ENCODE assay signal across 8 cellular contexts in genomic region chr6:119313937-119314893, GRCh38. TPM values are rescaled to one million over a fixed set of nuclear protein-coding genes. Genes with fewer than 3 reads are reported as not detected.
DNase-seq lines count a peak whose midpoint lies in the region; ATAC-seq, FAIRE-seq and TF ChIP-seq lines count a peak whose summit lies in the region.

No MANE protein-coding gene starts in this region.

- 68 to 80% (median 68%) methylated on average over 10 of the region's 10 CpGs for WGBS in small intestine, 3 donors

- peak overlapping the region; percentile 94 for H3K27ac Mint-ChIP-seq in activated T-cell treated with anti-CD3 and anti-CD28 coated beads, Interleukin-2, amount 50 U/mL, for 24 hours
- no peak overlapping the region for H3K27ac Mint-ChIP-seq in Caco-2 (ENCODE audit: unreplicated experiment)

- intact Hi-C loops in Caco-2 (cut with micrococcal nuclease; ENCODE audit: unreplicated experiment) = loop anchor here (2.0 kb wide), 2 partner anchors 35 to 143 kb away; partner anchors contain the start of gene MAN1A1

- no peaks in the 10 kb centered on the region for H3K9me3 Mint-ChIP-seq in activated T-cell treated with anti-CD3 and anti-CD28 coated beads, Interleukin-2, amount 50 U/mL, for 24 hours
- no peaks in the 10 kb centered on the region for H3K9me3 Mint-ChIP-seq in Caco-2 (ENCODE audit: unreplicated experiment)

- H3K4me3 ChIP-seq in small intestine (ENCODE audit: low read depth in 1 of 2, low read length in 2 of 2) = no peak overlapping the region
- H3K4me3 ChIP-seq in Caco-2 (ENCODE audit: low read depth, low read length) = no peak overlapping the region
- H3K4me3 ChIP-seq in MG63 = no peak overlapping the region

- no peak for FAIRE-seq in small intestine (lab: Jason Lieb, UNC)

- H3K36me3 ChIP-seq in small intestine (ENCODE audit: control insufficient read depth in 2 of 2, insufficient read depth in 2 of 2, low read length in 2 of 2) (peaks cover 0 to 2% of the 10 kb centered on the region in 2 donors), Caco-2 (ENCODE audit: control insufficient read depth, insufficient read depth, low read length) (no peaks in the 10 kb centered on the region), MG63 (no peaks in the 10 kb centered on the region)

- POLR2A ChIA-PET in Caco-2 (lab: Charles Lee) = interaction anchor here (0.6 kb wide), 1 partner anchor 31 kb away, joined by 3 read pairs; no protein-coding TSS in a partner anchor

- H3K27ac ChIP-seq in small intestine (ENCODE audit: low read depth in 1 of 2, low read length in 1 of 2) = peak overlapping the region; percentile 55 to 78

- peak; percentile 34 for DNase-seq in stimulated activated CD4-positive, alpha-beta T cell treated with anti-CD3 and anti-CD28 coated beads, Interleukin-1b, Interleukin-23, amount 100 ng/mL, for 48 hours
- no peak for DNase-seq in stimulated activated CD4-positive, alpha-beta T cell treated with anti-CD3 and anti-CD28 coated beads, Interleukin-4, amount 100 ng/mL, for 1 hour
- no peak for DNase-seq in activated T-cell treated with anti-CD3 and anti-CD28 coated beads, Interleukin-2, amount 50 U/mL, for 24 hours
- DNase-seq in small intestine (peak; percentile 47), midbrain (lab: John Stamatoyannopoulos, UW) (no peak), Caco-2 (no peak), MG63 (no peak)

- CTCF ChIA-PET in Caco-2 (lab: Charles Lee) = interaction anchor here (1.6 kb wide), 1 partner anchor 20 kb away, joined by 3 read pairs; no protein-coding TSS in a partner anchor

- TF ChIP-seq CTCF in Caco-2 (IDR thresholded peaks at IDR 0.05; ENCODE audit: insufficient read depth in 1 of 2, low read depth in 1 of 2, low read length in 1 of 2, severe bottlenecking in 1 of 2, unreplicated experiment in 1 of 2) = no peak

- H3K4me1 ChIP-seq in small intestine (ENCODE audit: control insufficient read depth in 2 of 2, insufficient read depth in 1 of 2, low read depth in 1 of 2, low read length in 1 of 2) (peaks cover 7 to 25% of the 10 kb centered on the region in 2 donors), Caco-2 (peaks cover 19% of the 10 kb centered on the region)

- peak; percentile 41 for ATAC-seq in HG03108 (IDR thresholded peaks at IDR 0.05; ENCODE audit: unreplicated experiment)

- H3K36me3 Mint-ChIP-seq in activated T-cell treated with anti-CD3 and anti-CD28 coated beads, Interleukin-2, amount 50 U/mL, for 24 hours (ENCODE audit: low read depth) = peaks cover 14% of the 10 kb centered on the region
- H3K36me3 Mint-ChIP-seq in Caco-2 (ENCODE audit: insufficient read depth, unreplicated experiment) = peaks cover 6% of the 10 kb centered on the region

- no peaks in the 10 kb centered on the region for H3K27me3 ChIP-seq in small intestine (ENCODE audit: control insufficient read depth in 2 of 2, insufficient read depth in 2 of 2, low read length in 2 of 2)
- H3K27me3 ChIP-seq in Caco-2 (replicated peaks; ENCODE audit: control insufficient read depth, insufficient read depth, low read length) = no peaks in the 10 kb centered on the region
- H3K27me3 ChIP-seq in MG63 = no peaks in the 10 kb centered on the region

- H3K27me3 Mint-ChIP-seq in activated T-cell treated with anti-CD3 and anti-CD28 coated beads, Interleukin-2, amount 50 U/mL, for 24 hours = no peaks in the 10 kb centered on the region
- no peaks in the 10 kb centered on the region for H3K27me3 Mint-ChIP-seq in Caco-2 (ENCODE audit: insufficient read depth, unreplicated experiment)

- peaks cover 73% of the 10 kb centered on the region for H3K4me1 Mint-ChIP-seq in activated T-cell treated with anti-CD3 and anti-CD28 coated beads, Interleukin-2, amount 50 U/mL, for 24 hours (ENCODE audit: low read depth)
- peaks cover 30% of the 10 kb centered on the region for H3K4me1 Mint-ChIP-seq in Caco-2 (ENCODE audit: low read depth, unreplicated experiment)

- no TSS peak for BruUV-seq in Caco-2 (replicated peaks; lab: Mats Ljungman, UMichigan)

- peak overlapping the region; percentile 49 for H3K4me3 Mint-ChIP-seq in activated T-cell treated with anti-CD3 and anti-CD28 coated beads, Interleukin-2, amount 50 U/mL, for 24 hours
- no peak overlapping the region for H3K4me3 Mint-ChIP-seq in Caco-2 (ENCODE audit: unreplicated experiment)

- H3K9me3 ChIP-seq in small intestine (ENCODE audit: control insufficient read depth, low read depth) (no peaks in the 10 kb centered on the region), Caco-2 (no peaks in the 10 kb centered on the region), MG63 (no peaks in the 10 kb centered on the region)

RNA-seq across cellular contexts. Expression of gene MAN1A1, which starts 35.3 kb away (rescaled TPM):
- 10 to 100 TPM; 17.7 to 43.4 (median 25.9) TPM for polyA plus RNA-seq in small intestine
- total RNA-seq in Caco-2 (2022) = 28.7 and 28.9 TPM in 2 replicates
- total RNA-seq in MG63 (2014; rRNA removed; shearing (Covaris generic); ENCODE audit: low replicate concordance) = 14.2 and 29.6 TPM in 2 replicates

Comparison
In these comparisons a context has a peak if more than half of its experiments do, and no peak if none do; other contexts are left out.
1. DNase-seq: peak in stimulated activated CD4-positive, alpha-beta T cell treated with anti-CD3 and anti-CD28 coated beads, Interleukin-1b, Interleukin-23, amount 100 ng/mL, for 48 hours (single experiment) and small intestine (single experiment); none in stimulated activated CD4-positive, alpha-beta T cell treated with anti-CD3 and anti-CD28 coated beads, Interleukin-4, amount 100 ng/mL, for 1 hour (single experiment), activated T-cell treated with anti-CD3 and anti-CD28 coated beads, Interleukin-2, amount 50 U/mL, for 24 hours (single experiment), midbrain (single experiment), Caco-2 (0 of 2) and MG63 (single experiment).